ENCODE assay signal across 1 cellular context in the genomic region with DNA sequence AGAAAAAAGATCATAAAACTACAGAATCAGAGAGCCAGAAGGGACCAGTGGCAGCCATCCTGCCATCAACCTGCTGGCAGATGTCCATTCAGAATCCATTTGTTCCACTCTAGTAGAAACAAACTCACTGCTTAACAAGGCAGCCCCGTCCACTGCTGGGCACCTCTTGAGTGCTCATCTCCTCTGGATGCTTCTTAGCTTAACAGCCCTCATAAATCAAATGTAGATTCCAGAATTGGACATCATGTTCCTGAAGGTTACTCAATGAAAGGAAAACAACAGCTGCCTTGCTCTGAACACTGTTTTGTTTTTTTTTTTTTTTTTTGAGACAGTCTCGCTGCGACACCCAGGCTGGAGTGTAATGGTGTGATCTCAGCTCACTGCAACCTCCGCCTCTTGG.
TF ChIP-seq lines count a peak whose summit lies in the region.

No MANE protein-coding gene starts in this region.

TF ChIP-seq in WTC11, 78 proteins besides CTCF, POLR2A, EP300 and RAD21 (continued from another document):
- TF ChIP-seq ARID4B (CRISPR knock-in tag; IDR thresholded peaks at IDR 0.05; ENCODE audit: borderline replicate concordance) (no peak), OVOL2 (CRISPR knock-in tag; IDR thresholded peaks at IDR 0.05; ENCODE audit: borderline replicate concordance) (no peak), ZBTB21 (CRISPR knock-in tag; IDR thresholded peaks at IDR 0.05; ENCODE audit: borderline replicate concordance) (no peak), TEAD4 (CRISPR knock-in tag; IDR thresholded peaks at IDR 0.05) (no peak), GRHL2 (CRISPR knock-in tag; IDR thresholded peaks at IDR 0.05; ENCODE audit: insufficient replicate concordance, severe bottlenecking) (no peak), MXD4 (CRISPR knock-in tag; IDR thresholded peaks at IDR 0.05; ENCODE audit: borderline replicate concordance) (no peak), NFATC4 (CRISPR knock-in tag; IDR thresholded peaks at IDR 0.05) (no peak), ATF1 (CRISPR knock-in tag; IDR thresholded peaks at IDR 0.05) (no peak), TCF7 (CRISPR knock-in tag; IDR thresholded peaks at IDR 0.05; ENCODE audit: low read depth) (no peak)
- TF ChIP-seq, protein P1, sequence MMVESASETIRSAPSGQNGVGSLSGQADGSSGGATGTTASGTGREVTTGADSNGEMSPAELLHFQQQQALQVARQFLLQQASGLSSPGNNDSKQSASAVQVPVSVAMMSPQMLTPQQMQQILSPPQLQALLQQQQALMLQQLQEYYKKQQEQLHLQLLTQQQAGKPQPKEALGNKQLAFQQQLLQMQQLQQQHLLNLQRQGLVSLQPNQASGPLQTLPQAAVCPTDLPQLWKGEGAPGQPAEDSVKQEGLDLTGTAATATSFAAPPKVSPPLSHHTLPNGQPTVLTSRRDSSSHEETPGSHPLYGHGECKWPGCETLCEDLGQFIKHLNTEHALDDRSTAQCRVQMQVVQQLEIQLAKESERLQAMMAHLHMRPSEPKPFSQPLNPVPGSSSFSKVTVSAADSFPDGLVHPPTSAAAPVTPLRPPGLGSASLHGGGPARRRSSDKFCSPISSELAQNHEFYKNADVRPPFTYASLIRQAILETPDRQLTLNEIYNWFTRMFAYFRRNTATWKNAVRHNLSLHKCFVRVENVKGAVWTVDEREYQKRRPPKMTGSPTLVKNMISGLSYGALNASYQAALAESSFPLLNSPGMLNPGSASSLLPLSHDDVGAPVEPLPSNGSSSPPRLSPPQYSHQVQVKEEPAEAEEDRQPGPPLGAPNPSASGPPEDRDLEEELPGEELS (CRISPR knock-in tag; IDR thresholded peaks at IDR 0.05) = no peak
- TF ChIP-seq, protein P2, sequence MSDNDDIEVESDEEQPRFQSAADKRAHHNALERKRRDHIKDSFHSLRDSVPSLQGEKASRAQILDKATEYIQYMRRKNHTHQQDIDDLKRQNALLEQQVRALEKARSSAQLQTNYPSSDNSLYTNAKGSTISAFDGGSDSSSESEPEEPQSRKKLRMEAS (CRISPR knock-in tag; IDR thresholded peaks at IDR 0.05) = no peak
